Comparison of ENCODE assay signal across 15 cellular contexts in genomic region chr9:120066315-120066714, GRCh38.
"Had no signal": no experiment of that assay in that cellular context is flagged by ENCODE, and none has a peak within 500 bp of the region (broad histone marks: within the 10 kb centered on the region; RNA-seq: fewer than 3 reads in every experiment).

No MANE protein-coding gene starts in this region.

- H3K27me3 ChIP-seq: hepatocyte, neural progenitor cell, right lobe of liver, spleen, suprapubic skin, upper lobe of left lung had no signal

- DNase-seq: activated CD4-positive, alpha-beta T cell treated with anti-CD3 and anti-CD28 coated beads for 48 hours; activated naive CD4-positive, alpha-beta T cell treated with anti-CD3 and anti-CD28 coated beads for 36 hours; activated T-cell treated with anti-CD3 and anti-CD28 coated beads for 4 hours; posterior cingulate gyrus; right lobe of liver; spleen; stimulated activated CD4-positive, alpha-beta T cell treated with anti-CD3 and anti-CD28 coated beads, Interleukin-1b, Interleukin-23, amount 100 ng/mL, for 48 hours; stimulated activated naive B cell treated with anti-CD40 and anti-IgM and Interleukin-4, amounts not matched to agents 10 μg/mL and 1 μg/mL and 100 μg/mL, for 72 hours; T-helper 17 cell; upper lobe of left lung had no signal

- ATAC-seq: activated T-helper 17 cell treated with anti-CD3 and anti-CD28 coated beads, Interleukin-2, amount 50 U/mL, for 72 hours; right lobe of liver; stimulated activated naive B cell treated with anti-CD40 and anti-IgM and Interleukin-4, amounts not matched to agents 10 μg/mL and 1 μg/mL and 100 μg/mL, for 72 hours; T-helper 17 cell; WTC11 had no signal

- H3K4me3 ChIP-seq: hepatocyte, neural progenitor cell, right lobe of liver, spleen, suprapubic skin, upper lobe of left lung had no signal

- H3K36me3 ChIP-seq: neural progenitor cell, right lobe of liver, spleen, suprapubic skin, upper lobe of left lung had no signal
